Comparison of ENCODE assay signal across 14 cellular contexts in the genomic region with DNA sequence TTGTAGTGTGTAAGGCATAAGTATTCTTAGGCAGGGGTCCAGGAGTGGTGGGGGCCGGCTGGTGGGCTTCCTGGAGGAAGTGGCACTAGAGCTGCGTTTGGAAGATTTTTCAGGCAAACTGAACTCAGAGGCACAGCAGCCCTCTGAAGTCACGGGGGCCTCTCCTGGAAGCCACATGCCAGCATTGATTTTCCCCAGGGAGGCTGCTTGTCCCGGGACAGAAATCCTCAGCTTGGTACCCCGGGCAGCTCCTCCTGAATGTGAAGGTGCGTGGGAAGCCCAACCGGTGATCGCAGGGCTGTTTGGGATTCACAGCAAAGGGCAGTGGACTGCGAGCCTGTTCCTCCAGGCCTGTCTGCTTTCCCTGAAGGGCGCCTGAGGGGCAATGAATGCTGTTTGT. TPM values are rescaled to one million over a fixed set of nuclear protein-coding genes. Genes with fewer than 3 reads are reported as not detected.
A peak's percentile ranks its signal among the peaks of the same experiment; 100 is the strongest.
DNase-seq lines count a peak whose midpoint lies in the region; ATAC-seq and TF ChIP-seq lines count a peak whose summit lies in the region.
"Had no signal": no experiment of that assay in that cellular context is flagged by ENCODE, and none has a peak within 500 bp of the region (broad histone marks: within the 10 kb centered on the region; RNA-seq: fewer than 3 reads in every experiment).

No MANE protein-coding gene starts in this region.

- H3K4me3 ChIP-seq in SK-N-MC (peak overlapping the region; percentile 44), hepatocyte (no peak overlapping the region)
- H3K4me3 ChIP-seq: A549 had no signal

- no peak overlapping the region for H3K4me2 ChIP-seq in hepatocyte

- H3K9me2 ChIP-seq in hepatocyte (replicated peaks; ENCODE audit: insufficient read depth), result no peaks in the 10 kb centered on the region

- CTCF ChIA-PET in activated CD8-positive, alpha-beta T cell treated with anti-CD3 and anti-CD28 coated beads for 36 hours (lab: Charles Lee), result interaction anchor here (5.7 kb wide), 1 partner anchor 18 kb away, joined by 31 read pairs; no protein-coding TSS in a partner anchor
- CTCF ChIA-PET in activated CD8-positive, alpha-beta T cell treated with anti-CD3 and anti-CD28 coated beads, Interleukin-2, amount 10 ng/mL, durations not matched to agents 7 days and 5 days (lab: Charles Lee), result no interaction called here

- ATAC-seq in activated CD8-positive, alpha-beta T cell treated with anti-CD3 and anti-CD28 coated beads for 36 hours, result no peak
- no peak for ATAC-seq in activated CD8-positive, alpha-beta T cell treated with anti-CD3 and anti-CD28 coated beads, Interleukin-2, amount 10 ng/mL, durations not matched to agents 7 days and 5 days
- no peak for ATAC-seq in GM18909 (IDR thresholded peaks at IDR 0.05; ENCODE audit: poor library complexity, unreplicated experiment)
- ATAC-seq: A549 had no signal

- H3K9me3 ChIP-seq in SK-N-MC (ENCODE audit: low read depth, low read length), result no peaks in the 10 kb centered on the region
- no peaks in the 10 kb centered on the region for H3K9me3 ChIP-seq in hepatocyte (ENCODE audit: low read depth)
- H3K9me3 ChIP-seq: A549 had no signal

- H3K79me2 ChIP-seq in hepatocyte, result peaks cover 32% of the 10 kb centered on the region

- intact Hi-C loops in activated CD8-positive, alpha-beta T cell treated with anti-CD3 and anti-CD28 coated beads for 36 hours (cut with micrococcal nuclease), result no loop called here

- H2AFZ ChIP-seq in hepatocyte, result peak overlapping the region; percentile 62

- peak overlapping the region; percentile 26 for H3K4me3 Mint-ChIP-seq in activated CD8-positive, alpha-beta T cell treated with anti-CD3 and anti-CD28 coated beads for 36 hours
- H3K4me3 Mint-ChIP-seq in activated CD8-positive, alpha-beta T cell treated with anti-CD3 and anti-CD28 coated beads, Interleukin-2, amount 10 ng/mL, durations not matched to agents 7 days and 5 days, result no peak overlapping the region
- peak overlapping the region; percentile 67 for H3K4me3 Mint-ChIP-seq in progenitor cell of endocrine pancreas (ENCODE audit: low read depth)

- no peaks in the 10 kb centered on the region for H3K9me3 Mint-ChIP-seq in activated CD8-positive, alpha-beta T cell treated with anti-CD3 and anti-CD28 coated beads for 36 hours
- no peaks in the 10 kb centered on the region for H3K9me3 Mint-ChIP-seq in activated CD8-positive, alpha-beta T cell treated with anti-CD3 and anti-CD28 coated beads, Interleukin-2, amount 10 ng/mL, durations not matched to agents 7 days and 5 days (ENCODE audit: insufficient read depth)
- H3K9me3 Mint-ChIP-seq in progenitor cell of endocrine pancreas (ENCODE audit: low read depth), result no peaks in the 10 kb centered on the region

- no peaks in the 10 kb centered on the region for H3K27me3 ChIP-seq in hepatocyte

- H3K27me3 Mint-ChIP-seq in activated CD8-positive, alpha-beta T cell treated with anti-CD3 and anti-CD28 coated beads for 36 hours, result no peaks in the 10 kb centered on the region
- peaks cover 22% of the 10 kb centered on the region for H3K27me3 Mint-ChIP-seq in activated CD8-positive, alpha-beta T cell treated with anti-CD3 and anti-CD28 coated beads, Interleukin-2, amount 10 ng/mL, durations not matched to agents 7 days and 5 days (ENCODE audit: low read depth)
- H3K27me3 Mint-ChIP-seq in progenitor cell of endocrine pancreas, result peaks cover 21% of the 10 kb centered on the region

- H3K27ac ChIP-seq in SK-N-MC (peak overlapping the region; percentile 95), hepatocyte (peak overlapping the region; percentile 7)
- H3K27ac ChIP-seq: A549, epithelial cell of prostate had no signal

- H4K20me1 ChIP-seq in hepatocyte (ENCODE audit: insufficient read depth, poor library complexity, severe bottlenecking), result peaks cover 28% of the 10 kb centered on the region

- H3K36me3 Mint-ChIP-seq in activated CD8-positive, alpha-beta T cell treated with anti-CD3 and anti-CD28 coated beads for 36 hours (ENCODE audit: low read depth), result peaks cover 20% of the 10 kb centered on the region
- peaks cover 21% of the 10 kb centered on the region for H3K36me3 Mint-ChIP-seq in activated CD8-positive, alpha-beta T cell treated with anti-CD3 and anti-CD28 coated beads, Interleukin-2, amount 10 ng/mL, durations not matched to agents 7 days and 5 days (ENCODE audit: low read depth)
- no peaks in the 10 kb centered on the region for H3K36me3 Mint-ChIP-seq in progenitor cell of endocrine pancreas (ENCODE audit: insufficient read depth)

- no peak for DNase-seq in activated CD8-positive, alpha-beta T cell treated with anti-CD3 and anti-CD28 coated beads for 36 hours
- DNase-seq in activated CD8-positive, alpha-beta T cell treated with anti-CD3 and anti-CD28 coated beads, Interleukin-2, amount 10 ng/mL, durations not matched to agents 7 days and 5 days, result no peak
- DNase-seq in SK-N-MC (ENCODE audit: low read depth, low spot score) (no peak), hepatocyte (ENCODE audit: low spot score) (no peak), progenitor cell of endocrine pancreas (ENCODE audit: low spot score, unreplicated experiment) (no peak), DMS114 treated with DMSO at 0.1 percent for 48 hours (lab: John Stamatoyannopoulos, UW; ENCODE audit: unreplicated experiment) (no peak), NCI-H2196 (lab: John Stamatoyannopoulos, UW; ENCODE audit: unreplicated experiment) (no peak)
- DNase-seq: activated gamma-delta T cell treated with Interleukin-2 at 50 U/mL for 16 hours, NCI-H1105 treated with DMSO at 0.1 percent for 48 hours, NCI-H446, occipital lobe had no signal

- H3K9ac ChIP-seq in SK-N-MC (ENCODE audit: insufficient read length), result peak overlapping the region; percentile 38

- TF ChIP-seq CTCF in activated CD8-positive, alpha-beta T cell treated with anti-CD3 and anti-CD28 coated beads for 36 hours (IDR thresholded peaks at IDR 0.05), result no peak
- TF ChIP-seq CTCF in hepatocyte (IDR thresholded peaks at IDR 0.05; ENCODE audit: poor library complexity), result no peak
- TF ChIP-seq CTCF in progenitor cell of endocrine pancreas (IDR thresholded peaks at IDR 0.05; ENCODE audit: unreplicated experiment), result no peak

- peaks cover 13% of the 10 kb centered on the region for H3K4me1 ChIP-seq in hepatocyte (ENCODE audit: insufficient read depth)

- no peak overlapping the region for H3K27ac Mint-ChIP-seq in activated CD8-positive, alpha-beta T cell treated with anti-CD3 and anti-CD28 coated beads for 36 hours
- no peak overlapping the region for H3K27ac Mint-ChIP-seq in activated CD8-positive, alpha-beta T cell treated with anti-CD3 and anti-CD28 coated beads, Interleukin-2, amount 10 ng/mL, durations not matched to agents 7 days and 5 days
- H3K27ac Mint-ChIP-seq in progenitor cell of endocrine pancreas, result peak overlapping the region; percentile 9

- H3K4me1 Mint-ChIP-seq in activated CD8-positive, alpha-beta T cell treated with anti-CD3 and anti-CD28 coated beads for 36 hours (ENCODE audit: low read depth), result peaks cover 20% of the 10 kb centered on the region
- H3K4me1 Mint-ChIP-seq in activated CD8-positive, alpha-beta T cell treated with anti-CD3 and anti-CD28 coated beads, Interleukin-2, amount 10 ng/mL, durations not matched to agents 7 days and 5 days (ENCODE audit: low read depth), result peaks cover 24% of the 10 kb centered on the region
- peaks cover 19% of the 10 kb centered on the region for H3K4me1 Mint-ChIP-seq in progenitor cell of endocrine pancreas (ENCODE audit: low read depth)

- POLR2A ChIA-PET in activated CD8-positive, alpha-beta T cell treated with anti-CD3 and anti-CD28 coated beads for 36 hours (lab: Charles Lee), result no interaction called here
- POLR2A ChIA-PET in activated CD8-positive, alpha-beta T cell treated with anti-CD3 and anti-CD28 coated beads, Interleukin-2, amount 10 ng/mL, durations not matched to agents 7 days and 5 days (lab: Charles Lee), result no interaction called here

- 61% methylated on average over 10 of the region's 10 CpGs for WGBS in hepatocyte (ENCODE audit: low lambda C conversion rate, missing lambda C conversion rate)

- H3K36me3 ChIP-seq in SK-N-MC (ENCODE audit: insufficient read depth, low read length) (peaks cover 21% of the 10 kb centered on the region), hepatocyte (replicated peaks; ENCODE audit: insufficient read depth, low read depth) (no peaks in the 10 kb centered on the region)

RNA-seq across cellular contexts. Expression of gene PDIA6, which starts 1.6 kb away (rescaled TPM):
- 100 to 1,000 TPM; 146 to 150 TPM for total RNA-seq in activated CD8-positive, alpha-beta T cell treated with anti-CD3 and anti-CD28 coated beads for 36 hours
- 100 to 1,000 TPM; 131 to 138 TPM for total RNA-seq in activated CD8-positive, alpha-beta T cell treated with anti-CD3 and anti-CD28 coated beads, Interleukin-2, amount 10 ng/mL, durations not matched to agents 7 days and 5 days
- 507 and 515 TPM in 2 replicates for total RNA-seq in hepatocyte
- polyA plus RNA-seq in hepatocyte, result 715 and 766 TPM in 2 replicates
- 248 and 249 TPM in 2 replicates for total RNA-seq in progenitor cell of endocrine pancreas
